In the genomic region with DNA sequence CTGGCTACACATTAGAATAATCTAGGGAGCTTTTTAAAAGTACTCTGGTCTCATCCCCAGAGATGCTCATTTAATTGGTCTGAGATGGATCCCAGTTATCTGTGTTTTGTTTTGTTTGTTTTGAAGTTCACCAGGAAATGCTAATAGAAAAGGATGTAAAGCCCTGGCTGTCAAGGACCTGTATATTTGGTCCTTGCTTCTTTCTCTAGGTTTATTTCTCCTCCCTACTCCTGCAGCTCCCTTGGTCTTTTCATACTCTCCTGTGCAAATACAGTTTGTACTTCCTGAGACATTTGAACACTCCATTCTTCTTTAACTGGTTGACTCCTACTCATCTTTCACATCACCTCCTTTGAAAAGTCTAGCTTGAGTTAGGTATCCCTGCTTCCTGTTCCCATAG, we compare ENCODE assay signal across 27 cellular contexts. TPM values are rescaled to one million over a fixed set of nuclear protein-coding genes. Genes with fewer than 3 reads are reported as not detected.
DNase-seq lines count a peak whose midpoint lies in the region; ATAC-seq and TF ChIP-seq lines count a peak whose summit lies in the region.
"Had no signal": no experiment of that assay in that cellular context is flagged by ENCODE, and none has a peak within 500 bp of the region (broad histone marks: within the 10 kb centered on the region; RNA-seq: fewer than 3 reads in every experiment).

No MANE protein-coding gene starts in this region.

- H3K4me2 ChIP-seq in BLaER1 = peak overlapping the region; percentile 85
- no peak overlapping the region for H3K4me2 ChIP-seq in GM23338

- H3K36me3 ChIP-seq in BLaER1 = peaks cover 13% of the 10 kb centered on the region; the same call in 1 of the 2 replicates
- no peaks in the 10 kb centered on the region for H3K36me3 ChIP-seq in GM23338 (ENCODE audit: insufficient read depth)
- H3K36me3 ChIP-seq: Peyer's patch, prostate gland, thyroid gland had no signal

- peaks cover 26% of the 10 kb centered on the region for H3K4me1 ChIP-seq in BLaER1
- H3K4me1 ChIP-seq in GM23338 (ENCODE audit: insufficient read depth) = peaks cover 21% of the 10 kb centered on the region
- H3K4me1 ChIP-seq: prostate gland had no signal

- H3K9me3 ChIP-seq in BLaER1 = peaks cover 11% of the 10 kb centered on the region
- H3K9me3 ChIP-seq in T-helper 17 cell (ENCODE audit: control insufficient read depth, low read length, poor library complexity, severe bottlenecking) = no peaks in the 10 kb centered on the region
- H3K9me3 ChIP-seq: Peyer's patch, prostate gland, SJSA1, thyroid gland had no signal

- no peak overlapping the region for H2AFZ ChIP-seq in GM23338
- H2AFZ ChIP-seq: GM23248 had no signal

- H3K4me1 Mint-ChIP-seq in T-helper 17 cell = peaks cover 40% of the 10 kb centered on the region
- peaks cover 23% of the 10 kb centered on the region for H3K4me1 Mint-ChIP-seq in GM23338

- H3K4me3 ChIP-seq in BLaER1 (no peak overlapping the region), GM23338 (no peak overlapping the region)
- H3K4me3 ChIP-seq: GM23248, lung, Peyer's patch, prostate gland, SJSA1, thyroid gland had no signal

- peaks cover 5% of the 10 kb centered on the region; the same call in 1 of the 3 replicates for H3K9me3 Mint-ChIP-seq in GM23338
- H3K9me3 Mint-ChIP-seq: activated CD4-positive, alpha-beta T cell treated with anti-CD3 and anti-CD28 coated beads, Interleukin-2, amount 10 ng/mL, durations not matched to agents 7 days and 5 days; central memory CD8-positive, alpha-beta T cell; T-helper 1 cell treated with Interleukin-12 subunit alpha and Interleukin-12 subunit beta and Interleukin-4 antibody, amounts not matched to agents 30 μg/mL and 1 μg/mL, for 36 hours had no signal

- no peaks in the 10 kb centered on the region for H3K36me3 Mint-ChIP-seq in T-helper 17 cell (ENCODE audit: low read depth)
- peaks cover 4% of the 10 kb centered on the region; the same call in 1 of the 3 replicates for H3K36me3 Mint-ChIP-seq in GM23338 (ENCODE audit: low read depth)

- peak overlapping the region; percentile 72 for H3K4me3 Mint-ChIP-seq in T-helper 17 cell
- H3K4me3 Mint-ChIP-seq in GM23338 = no peak overlapping the region; the same call in 2 of the 3 replicates
- H3K4me3 Mint-ChIP-seq: activated CD4-positive, alpha-beta T cell treated with anti-CD3 and anti-CD28 coated beads, Interleukin-2, amount 10 ng/mL, durations not matched to agents 7 days and 5 days; central memory CD8-positive, alpha-beta T cell; T-helper 1 cell treated with Interleukin-12 subunit alpha and Interleukin-12 subunit beta and Interleukin-4 antibody, amounts not matched to agents 30 μg/mL and 1 μg/mL, for 36 hours had no signal

- H3K79me2 ChIP-seq in GM23338 (replicated peaks; ENCODE audit: insufficient read depth) = peaks cover 76% of the 10 kb centered on the region

- H3K27ac ChIP-seq in BLaER1 = no peak overlapping the region
- H3K27ac ChIP-seq in GM23338 (ENCODE audit: low read depth) = no peak overlapping the region
- H3K27ac ChIP-seq: foreskin keratinocyte, GM23248, Peyer's patch, prostate gland, SJSA1, thyroid gland, VCaP had no signal

- no peak overlapping the region for H3K27ac Mint-ChIP-seq in T-helper 17 cell
- no peak overlapping the region for H3K27ac Mint-ChIP-seq in GM23338
- H3K27ac Mint-ChIP-seq: activated CD4-positive, alpha-beta T cell treated with anti-CD3 and anti-CD28 coated beads, Interleukin-2, amount 10 ng/mL, durations not matched to agents 7 days and 5 days; T-helper 1 cell treated with Interleukin-12 subunit alpha and Interleukin-12 subunit beta and Interleukin-4 antibody, amounts not matched to agents 30 μg/mL and 1 μg/mL, for 36 hours had no signal

- H4K20me1 ChIP-seq in BLaER1 (peaks cover 71% of the 10 kb centered on the region), GM23338 (replicated peaks; ENCODE audit: insufficient read depth) (no peaks in the 10 kb centered on the region; the same call in 1 of the 2 replicates)

- H3K9me2 ChIP-seq in GM23338 (ENCODE audit: insufficient read depth) = no peaks in the 10 kb centered on the region

- H3K27me3 ChIP-seq in BLaER1 (no peaks in the 10 kb centered on the region), GM23338 (ENCODE audit: insufficient read depth) (no peaks in the 10 kb centered on the region)
- H3K27me3 ChIP-seq: foreskin keratinocyte, Peyer's patch, SJSA1, thyroid gland had no signal

- ATAC-seq in T-helper 17 cell = no peak
- ATAC-seq in GM18498 (IDR thresholded peaks at IDR 0.05; ENCODE audit: unreplicated experiment) = no peak
- no peak for ATAC-seq in HG03442 (IDR thresholded peaks at IDR 0.05; ENCODE audit: unreplicated experiment)
- ATAC-seq in GM23338 = no peak
- ATAC-seq: foreskin keratinocyte had no signal

- H3K27me3 Mint-ChIP-seq in T-helper 17 cell (no peaks in the 10 kb centered on the region), GM23338 (ENCODE audit: insufficient read depth, low read depth, poor library complexity) (peaks cover 3% of the 10 kb centered on the region)
- H3K27me3 Mint-ChIP-seq: activated CD4-positive, alpha-beta T cell treated with anti-CD3 and anti-CD28 coated beads, Interleukin-2, amount 10 ng/mL, durations not matched to agents 7 days and 5 days; central memory CD8-positive, alpha-beta T cell had no signal

- DNase-seq in Caki2 (ENCODE audit: low read depth) (peak; percentile 6), T-helper 17 cell (no peak), left kidney (ENCODE audit: low read depth, low spot score) (peak; percentile 47), OCI-M2 (lab: John Stamatoyannopoulos, UW; ENCODE audit: unreplicated experiment) (no peak), GM23338 (ENCODE audit: low spot score) (no peak)
- DNase-seq: activated CD4-positive, alpha-beta T cell treated with anti-CD3 and anti-CD28 coated beads, Interleukin-2, amount 10 ng/mL, durations not matched to agents 7 days and 5 days; activated gamma-delta T cell treated with Interleukin-2 at 50 U/mL for 16 hours; anterior cingulate cortex; EL; foreskin keratinocyte; GM23248; hypothalamus; KG1; MV-4-11; NCI-H1694 treated with DMSO at 0.1 percent for 48 hours; Peyer's patch; stimulated activated CD4-positive, alpha-beta T cell treated with anti-CD3 and anti-CD28 coated beads, Interleukin-1b, Interleukin-23, amount 100 ng/mL, for 48 hours; thyroid gland had no signal

- in situ Hi-C loops in Caki2 (cut with HindIII; ENCODE audit: low pct_unique_long_range_greater_than_20kb, low sequenced_read_pairs) = no loop called here

- H3K9ac ChIP-seq in BLaER1 = no peak overlapping the region
- H3K9ac ChIP-seq: GM23248 had no signal

- no peak for TF ChIP-seq CTCF in GM23338 (conservative IDR thresholded peaks at IDR 0.05; ENCODE audit: low read depth in 2 of 2)

- no peaks in the 10 kb centered on the region for H3F3A ChIP-seq in GM23338 (replicated peaks; ENCODE audit: low read depth)

TF ChIP-seq in GM23338, 12 proteins besides CTCF, POLR2A, EP300 and RAD21:
- TF ChIP-seq STAT1 (IDR thresholded peaks at IDR 0.05; ENCODE audit: unreplicated experiment) (no peak), NANOG (IDR thresholded peaks at IDR 0.05; ENCODE audit: borderline replicate concordance) (no peak)

RNA-seq across cellular contexts. Expression of a gene that starts 3.3 kb away (rescaled TPM):
- 16.2 and 19.4 TPM in 2 replicates for total RNA-seq in Caki2 (2014; rRNA removed; shearing (Covaris generic); ENCODE audit: low replicate concordance)
- 10 to 100 TPM; 42.4 to 45.4 TPM for total RNA-seq in T-helper 17 cell
- 12.3 and 13.4 TPM in 2 replicates for total RNA-seq in GM23338 (2014; rRNA removed; shearing (Covaris generic))
- polyA plus RNA-seq in GM23338 (2016; fragmentation: Nextera tagmentation; extraction: Ambion mirVana) = 5.0 and 5.1 TPM in 2 replicates

Comparison
In these comparisons a context has a peak if more than half of its experiments do, and no peak if none do; other contexts are left out.
1. DNase-seq: peak in Caki2 (single experiment) and left kidney (single experiment); none in T-helper 17 cell (0 of 3), OCI-M2 (single experiment) and GM23338 (single experiment).